9 cellular contexts compared by ENCODE assay signal in genomic region chr18:2883137-2883671, GRCh38. TPM values are rescaled to one million over a fixed set of nuclear protein-coding genes. Genes with fewer than 3 reads are reported as not detected.
DNase-seq lines count a peak whose midpoint lies in the region; ATAC-seq and TF ChIP-seq lines count a peak whose summit lies in the region.
"Had no signal": no experiment of that assay in that cellular context is flagged by ENCODE, and none has a peak within 500 bp of the region (broad histone marks: within the 10 kb centered on the region; RNA-seq: fewer than 3 reads in every experiment).

No MANE protein-coding gene starts in this region.

- H3K4me1 ChIP-seq in BLaER1: peaks cover 67% of the 10 kb centered on the region
- no peaks in the 10 kb centered on the region for H3K4me1 ChIP-seq in SK-N-SH (ENCODE audit: control insufficient read depth in 1 of 2, insufficient read depth in 2 of 2, low read depth in 1 of 2, low read length in 1 of 2)
- H3K4me1 ChIP-seq in stomach: peaks cover 0 to 9% (median 0%) of the 10 kb centered on the region in 4 donors

- H3K4me2 ChIP-seq in BLaER1 (peak overlapping the region; percentile 82), SK-N-SH (no peak overlapping the region)

- TF ChIP-seq CTCF in SK-N-SH (IDR thresholded peaks at IDR 0.05): no peak
- TF ChIP-seq CTCF in stomach (IDR thresholded peaks at IDR 0.05): no peak

- CTCF ChIA-PET in SK-N-SH (lab: Yijun Ruan, JAX): no interaction called here

- TF ChIP-seq EP300 in SK-N-SH (IDR thresholded peaks at IDR 0.05; ENCODE audit: borderline replicate concordance in 1 of 2, low read depth in 1 of 2, low read length in 1 of 2) (no peak), stomach (IDR thresholded peaks at IDR 0.05) (no peak)

- POLR2A ChIA-PET in SK-N-SH (lab: Yijun Ruan, JAX): no interaction called here

- TF ChIP-seq RAD21 in SK-N-SH (IDR thresholded peaks at IDR 0.05; ENCODE audit: low read length): no peak

- H3K4me3 ChIP-seq in BLaER1 (no peak overlapping the region), SK-N-SH (ENCODE audit: low read depth in 2 of 2, low read length in 1 of 2) (no peak overlapping the region), stomach (no peak overlapping the region)

- no peak for TF ChIP-seq POLR2A in stomach (IDR thresholded peaks at IDR 0.05)

- H3K79me2 ChIP-seq in SK-N-SH (ENCODE audit: insufficient read depth): no peaks in the 10 kb centered on the region

- 87% methylated on average over 5 of the region's 8 CpGs for WGBS in SK-N-SH (ENCODE audit: low lambda C conversion rate)
- WGBS in stomach, 5 donors: 56 to 73% (median 67%) methylated on average over 7 to 8 of the region's 8 CpGs

- no peaks in the 10 kb centered on the region for H3F3A ChIP-seq in SK-N-SH (replicated peaks; ENCODE audit: insufficient read depth)

- ATAC-seq in GM21825 (IDR thresholded peaks at IDR 0.05; ENCODE audit: unreplicated experiment) (peak; percentile 72), left lobe of liver (no peak), GM21360 (IDR thresholded peaks at IDR 0.05; ENCODE audit: unreplicated experiment) (no peak)

- peak; percentile 7 to 27 for DNase-seq in activated CD4-positive, alpha-beta T cell treated with anti-CD3 and anti-CD28 coated beads for 4 hours
- DNase-seq in left lobe of liver (ENCODE audit: low spot score) (peak; percentile 22), SK-N-SH (no peak), stomach (no peak), DMS 273 treated with DMSO at 0.1 percent for 48 hours (lab: John Stamatoyannopoulos, UW) (no peak)
- DNase-seq: C1 segment of cervical spinal cord had no signal

- no peaks in the 10 kb centered on the region for H3K36me3 ChIP-seq in BLaER1
- H3K36me3 ChIP-seq in SK-N-SH (replicated peaks in 1 of 2; ENCODE audit: control insufficient read depth in 1 of 2, insufficient read depth in 2 of 2, low read length in 1 of 2): no peaks in the 10 kb centered on the region
- H3K36me3 ChIP-seq in stomach: no peaks in the 10 kb centered on the region

- H3K27ac ChIP-seq in BLaER1 (peak overlapping the region; percentile 70), SK-N-SH (ENCODE audit: low read depth in 2 of 2, low read length in 1 of 2) (no peak overlapping the region), stomach (peak overlapping the region in 1 of 5 donors; percentile 18)

- H3K9me3 ChIP-seq in BLaER1 (peaks cover 15% of the 10 kb centered on the region), SK-N-SH (no peaks in the 10 kb centered on the region), stomach (peaks cover 0 to 8% (median 2%) of the 10 kb centered on the region in 4 donors)

- H3K27me3 ChIP-seq in BLaER1: no peaks in the 10 kb centered on the region
- peaks cover 7% of the 10 kb centered on the region; the same call in 1 of the 2 replicates for H3K27me3 ChIP-seq in SK-N-SH (ENCODE audit: insufficient read depth)
- peaks cover 0 to 4% (median 0%) of the 10 kb centered on the region in 3 donors for H3K27me3 ChIP-seq in stomach

- H2AFZ ChIP-seq in SK-N-SH (ENCODE audit: low read depth): no peak overlapping the region

- H3K9me2 ChIP-seq in SK-N-SH: no peaks in the 10 kb centered on the region

- intact Hi-C loops in stomach (cut with DNase I; ENCODE audit: low total_unique reads): no loop called here

- peak overlapping the region; percentile 38; the same call in 1 of the 2 replicates for H3K9ac ChIP-seq in BLaER1
- H3K9ac ChIP-seq in SK-N-SH: no peak overlapping the region

- H4K20me1 ChIP-seq in BLaER1 (no peaks in the 10 kb centered on the region), SK-N-SH (ENCODE audit: insufficient read depth) (no peaks in the 10 kb centered on the region)

TF ChIP-seq in SK-N-SH, 30 proteins besides CTCF, POLR2A, EP300 and RAD21:
- TF ChIP-seq FOSL2 (IDR thresholded peaks at IDR 0.05; ENCODE audit: borderline replicate concordance, low read depth) (no peak), TEAD4 (IDR thresholded peaks at IDR 0.05; ENCODE audit: borderline replicate concordance, insufficient read depth) (no peak), MEF2A (IDR thresholded peaks at IDR 0.05; ENCODE audit: borderline replicate concordance, low read depth) (no peak), USF1 (IDR thresholded peaks at IDR 0.05; ENCODE audit: borderline replicate concordance, low read depth) (no peak), RFX5 (IDR thresholded peaks at IDR 0.05; ENCODE audit: low read length) (no peak), EZH2phosphoT487 (IDR thresholded peaks at IDR 0.05; ENCODE audit: borderline replicate concordance, low read depth) (no peak), JUND (IDR thresholded peaks at IDR 0.05) (no peak), ELF1 (IDR thresholded peaks at IDR 0.05) (no peak), SIN3A (IDR thresholded peaks at IDR 0.05; ENCODE audit: borderline replicate concordance, low read depth, low read length) (no peak), MXI1 (IDR thresholded peaks at IDR 0.05; ENCODE audit: low read depth, low read length) (no peak), GATA2 (CRISPR knock-in tag; IDR thresholded peaks at IDR 0.05) (no peak), FOXM1 (IDR thresholded peaks at IDR 0.05; ENCODE audit: low read depth) (no peak)
- TF ChIP-seq, protein P1, sequence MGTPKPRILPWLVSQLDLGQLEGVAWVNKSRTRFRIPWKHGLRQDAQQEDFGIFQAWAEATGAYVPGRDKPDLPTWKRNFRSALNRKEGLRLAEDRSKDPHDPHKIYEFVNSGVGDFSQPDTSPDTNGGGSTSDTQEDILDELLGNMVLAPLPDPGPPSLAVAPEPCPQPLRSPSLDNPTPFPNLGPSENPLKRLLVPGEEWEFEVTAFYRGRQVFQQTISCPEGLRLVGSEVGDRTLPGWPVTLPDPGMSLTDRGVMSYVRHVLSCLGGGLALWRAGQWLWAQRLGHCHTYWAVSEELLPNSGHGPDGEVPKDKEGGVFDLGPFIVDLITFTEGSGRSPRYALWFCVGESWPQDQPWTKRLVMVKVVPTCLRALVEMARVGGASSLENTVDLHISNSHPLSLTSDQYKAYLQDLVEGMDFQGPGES (IDR thresholded peaks at IDR 0.05; ENCODE audit: low read depth, low read length): no peak
- TF ChIP-seq, protein P2, sequence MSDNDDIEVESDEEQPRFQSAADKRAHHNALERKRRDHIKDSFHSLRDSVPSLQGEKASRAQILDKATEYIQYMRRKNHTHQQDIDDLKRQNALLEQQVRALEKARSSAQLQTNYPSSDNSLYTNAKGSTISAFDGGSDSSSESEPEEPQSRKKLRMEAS (IDR thresholded peaks at IDR 0.05; ENCODE audit: low read depth): no peak
- TF ChIP-seq, protein P3, sequence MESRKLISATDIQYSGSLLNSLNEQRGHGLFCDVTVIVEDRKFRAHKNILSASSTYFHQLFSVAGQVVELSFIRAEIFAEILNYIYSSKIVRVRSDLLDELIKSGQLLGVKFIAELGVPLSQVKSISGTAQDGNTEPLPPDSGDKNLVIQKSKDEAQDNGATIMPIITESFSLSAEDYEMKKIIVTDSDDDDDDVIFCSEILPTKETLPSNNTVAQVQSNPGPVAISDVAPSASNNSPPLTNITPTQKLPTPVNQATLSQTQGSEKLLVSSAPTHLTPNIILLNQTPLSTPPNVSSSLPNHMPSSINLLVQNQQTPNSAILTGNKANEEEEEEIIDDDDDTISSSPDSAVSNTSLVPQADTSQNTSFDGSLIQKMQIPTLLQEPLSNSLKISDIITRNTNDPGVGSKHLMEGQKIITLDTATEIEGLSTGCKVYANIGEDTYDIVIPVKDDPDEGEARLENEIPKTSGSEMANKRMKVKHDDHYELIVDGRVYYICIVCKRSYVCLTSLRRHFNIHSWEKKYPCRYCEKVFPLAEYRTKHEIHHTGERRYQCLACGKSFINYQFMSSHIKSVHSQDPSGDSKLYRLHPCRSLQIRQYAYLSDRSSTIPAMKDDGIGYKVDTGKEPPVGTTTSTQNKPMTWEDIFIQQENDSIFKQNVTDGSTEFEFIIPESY (IDR thresholded peaks at IDR 0.05; ENCODE audit: borderline replicate concordance, low read depth): no peak
TF ChIP-seq in SK-N-SH: peak in this region for 0.

RNA-seq across cellular contexts. Expression of gene EMILIN2, which starts 36.4 kb away (rescaled TPM):
- total RNA-seq in left lobe of liver: 0.53 TPM
- polyA plus RNA-seq in SK-N-SH (2012; rRNA removed): 1.4 and 1.6 TPM in 2 replicates
- 0.88 and 1.2 TPM in 2 replicates for polyA plus RNA-seq in SK-N-SH (2012; cell fraction: cytosol; rRNA removed)
- polyA plus RNA-seq in SK-N-SH (2012; cell fraction: nucleus; rRNA removed): 3.7 and 5.3 TPM in 2 replicates
- 100 to 1,000 TPM in 1 of 5 donors, 10 to 100 TPM in 1, 1 to 10 TPM in 3; 5.2 to 120 (median 8.8) TPM for total RNA-seq in stomach
- polyA plus RNA-seq in stomach: 1 to 10 TPM; 2.0 to 4.3 (median 3.9) TPM

Comparison
In these comparisons a context has a peak if more than half of its experiments do, and no peak if none do; other contexts are left out.
1. DNase-seq: peak in activated CD4-positive, alpha-beta T cell treated with anti-CD3 and anti-CD28 coated beads for 4 hours (2 of 2) and left lobe of liver (single experiment); none in SK-N-SH (single experiment), stomach (single experiment) and DMS 273 treated with DMSO at 0.1 percent for 48 hours (single experiment).